ENCODE assay signal across 24 cellular contexts in the genomic region with DNA sequence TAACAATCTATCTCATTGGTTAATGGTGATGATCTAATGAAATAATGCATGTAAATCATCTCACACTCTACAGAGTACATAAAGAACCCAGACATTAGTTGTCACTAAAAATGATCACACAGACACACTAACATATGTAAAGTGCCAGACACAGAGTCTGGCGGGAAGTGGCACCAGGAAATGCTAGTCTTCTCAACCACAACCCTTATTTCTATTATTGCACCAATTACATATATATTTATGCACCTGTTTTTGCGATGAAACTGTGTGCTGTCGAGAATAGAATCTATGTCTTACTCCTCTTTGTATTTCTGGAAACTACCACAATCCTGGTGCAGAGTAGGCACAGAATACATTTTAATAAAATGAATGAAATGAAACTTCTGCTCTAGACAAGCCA. TPM values are rescaled to one million over a fixed set of nuclear protein-coding genes. Genes with fewer than 3 reads are reported as not detected.
"Had no signal": no experiment of that assay in that cellular context is flagged by ENCODE, and none has a peak within 500 bp of the region (broad histone marks: within the 10 kb centered on the region; RNA-seq: fewer than 3 reads in every experiment).

No MANE protein-coding gene starts in this region.

- ATAC-seq: activated T-cell treated with anti-CD3 and anti-CD28 coated beads, Interleukin-2, amount 50 U/mL, for 4 hours; activated T-helper 17 cell treated with anti-CD3 and anti-CD28 coated beads, Interleukin-2, amount 50 U/mL, for 72 hours; Panc1; Right ventricle myocardium inferior had no signal

- H3K4me3 ChIP-seq: MG63, SK-N-MC had no signal

- H3K27ac ChIP-seq: SK-N-MC, VCaP had no signal

- DNase-seq: activated CD4-positive, alpha-beta memory T cell treated with anti-CD3 and anti-CD28 coated beads for 36 hours; activated CD4-positive, alpha-beta T cell treated with anti-CD3 and anti-CD28 coated beads, Interleukin-2, amount 10 ng/mL, durations not matched to agents 7 days and 5 days; activated CD4-positive, CD25-positive, alpha-beta regulatory T cell; activated CD8-positive, alpha-beta memory T cell treated with anti-CD3 and anti-CD28 coated beads for 24 hours; activated gamma-delta T cell; activated naive CD4-positive, alpha-beta T cell treated with anti-CD3 and anti-CD28 coated beads for 36 hours; activated T-cell treated with anti-CD3 and anti-CD28 coated beads, Interleukin-2, amount 50 U/mL, for 4 hours; amygdala; MG63; NCI-H1930; NCI-H2107; NCI-H345; NCI-H510A treated with DMSO at 0.1 percent for 48 hours; NCI-H774; OCI-M1; RPMI8226; T-helper 1 cell had no signal

- H3K9me3 ChIP-seq: MG63 had no signal

- H3K36me3 ChIP-seq: MG63 had no signal

RNA-seq across cellular contexts. Expression of gene POU2AF3, which starts 25.9 kb away (rescaled TPM):
- total RNA-seq: activated CD4-positive, alpha-beta memory T cell treated with anti-CD3 and anti-CD28 coated beads for 36 hours; activated CD4-positive, alpha-beta T cell treated with anti-CD3 and anti-CD28 coated beads, Interleukin-2, amount 10 ng/mL, durations not matched to agents 7 days and 5 days; activated naive CD4-positive, alpha-beta T cell treated with anti-CD3 and anti-CD28 coated beads for 36 hours; activated T-cell treated with anti-CD3 and anti-CD28 coated beads, Interleukin-2, amount 50 U/mL, for 4 hours; activated T-helper 17 cell treated with anti-CD3 and anti-CD28 coated beads, Interleukin-2, amount 50 U/mL, for 72 hours; T-helper 2 cell treated with Interferon-gamma antibody and Interleukin-4, amounts not matched to agents 100 ng/mL and 5 ng/mL, for 36 hours had no signal

RNA-seq across cellular contexts. Expression of gene POU2AF2, which starts 26.9 kb away (rescaled TPM):
- total RNA-seq: activated CD4-positive, alpha-beta memory T cell treated with anti-CD3 and anti-CD28 coated beads for 36 hours; activated CD4-positive, alpha-beta T cell treated with anti-CD3 and anti-CD28 coated beads, Interleukin-2, amount 10 ng/mL, durations not matched to agents 7 days and 5 days; activated naive CD4-positive, alpha-beta T cell treated with anti-CD3 and anti-CD28 coated beads for 36 hours; activated T-cell treated with anti-CD3 and anti-CD28 coated beads, Interleukin-2, amount 50 U/mL, for 4 hours; astrocyte; Right ventricle myocardium inferior; T-helper 2 cell treated with Interferon-gamma antibody and Interleukin-4, amounts not matched to agents 100 ng/mL and 5 ng/mL, for 36 hours had no signal
